ENCODE assay signal across 16 cellular contexts in genomic region chr4:101126044-101126443, GRCh38.
A peak's percentile ranks its signal among the peaks of the same experiment; 100 is the strongest.
DNase-seq lines count a peak whose midpoint lies in the region; ATAC-seq, FAIRE-seq and TF ChIP-seq lines count a peak whose summit lies in the region.
"Had no signal": no experiment of that assay in that cellular context is flagged by ENCODE, and none has a peak within 500 bp of the region (broad histone marks: within the 10 kb centered on the region; RNA-seq: fewer than 3 reads in every experiment).

No MANE protein-coding gene starts in this region.

- POLR2A ChIA-PET in MCF 10A (lab: Yijun Ruan, JAX) = no interaction called here

- no peak overlapping the region for H3K4me3 Mint-ChIP-seq in stimulated activated naive CD8-positive, alpha-beta T cell treated with anti-CD3 and anti-CD28 coated beads, Interleukin-15, amount 100 ng/mL, for 72 hours
- no peak overlapping the region for H3K4me3 Mint-ChIP-seq in MCF 10A (ENCODE audit: unreplicated experiment)
- H3K4me3 Mint-ChIP-seq: stimulated activated memory B cell treated with anti-CD40 and anti-IgM and Interleukin-4, amounts not matched to agents 10 μg/mL and 1 μg/mL and 100 μg/mL, for 72 hours had no signal

- H3K27ac ChIP-seq in OCI-LY1 (ENCODE audit: low read depth, low read length, poor library complexity, severe bottlenecking) (peak overlapping the region; percentile 91), fibroblast of lung (ENCODE audit: insufficient read depth, low read length) (no peak overlapping the region)
- H3K27ac ChIP-seq: coronary artery, esophagus squamous epithelium, PC-9, upper lobe of right lung had no signal

- H3K9me2 ChIP-seq in OCI-LY1 (ENCODE audit: low read depth, low read length) = no peaks in the 10 kb centered on the region

- intact Hi-C loops in posterior vena cava (cut with DNase I) (no loop called here), MCF 10A (cut with micrococcal nuclease) (no loop called here)

- ATAC-seq in stimulated activated naive CD8-positive, alpha-beta T cell treated with anti-CD3 and anti-CD28 coated beads, Interleukin-15, Interleukin-2, amounts not matched to agents 100 U/mL and 50 U/mL, for 24 hours = peak; percentile 57
- no peak for ATAC-seq in stimulated activated naive CD8-positive, alpha-beta T cell treated with anti-CD3 and anti-CD28 coated beads, Interleukin-15, amount 100 ng/mL, for 72 hours
- ATAC-seq: stimulated activated memory B cell treated with anti-CD40 and anti-IgM and Interleukin-4, amounts not matched to agents 10 μg/mL and 1 μg/mL and 100 μg/mL, for 72 hours; upper lobe of right lung had no signal

- H3K27me3 ChIP-seq in OCI-LY1 (ENCODE audit: insufficient read depth, low read length) = no peaks in the 10 kb centered on the region
- H3K27me3 ChIP-seq in fibroblast of lung (ENCODE audit: control insufficient read depth, insufficient read depth, low read length) = no peaks in the 10 kb centered on the region
- H3K27me3 ChIP-seq: esophagus squamous epithelium, upper lobe of right lung had no signal

- H2AFZ ChIP-seq in OCI-LY1 (ENCODE audit: low read length) (no peak overlapping the region), fibroblast of lung (ENCODE audit: low read length) (no peak overlapping the region)
- H2AFZ ChIP-seq: PC-9 had no signal

- H3K79me2 ChIP-seq in OCI-LY1 (ENCODE audit: insufficient read depth, low read length) (peaks cover 11% of the 10 kb centered on the region; the same call in 1 of the 2 replicates), fibroblast of lung (ENCODE audit: control insufficient read depth, insufficient read depth, low read length) (no peaks in the 10 kb centered on the region)

- no peaks in the 10 kb centered on the region for H3F3A ChIP-seq in OCI-LY1 (ENCODE audit: insufficient read depth, low read length)

- H3K36me3 ChIP-seq in OCI-LY1 (ENCODE audit: insufficient read depth, low read length) (no peaks in the 10 kb centered on the region; the same call in 1 of the 2 replicates), fibroblast of lung (ENCODE audit: control insufficient read depth, insufficient read depth, low read length) (no peaks in the 10 kb centered on the region)
- H3K36me3 ChIP-seq: esophagus squamous epithelium, upper lobe of right lung had no signal

- CTCF ChIA-PET in MCF 10A (lab: Yijun Ruan, JAX) = no interaction called here

- no peak for FAIRE-seq in GM12892 (lab: Jason Lieb, UNC)
- FAIRE-seq: HTR-8/SVneo had no signal

- peaks cover 46% of the 10 kb centered on the region for H3K4me1 ChIP-seq in OCI-LY1 (ENCODE audit: insufficient read depth, low read length, severe bottlenecking)
- peaks cover 2% of the 10 kb centered on the region for H3K4me1 ChIP-seq in fibroblast of lung (ENCODE audit: control insufficient read depth, extremely low read depth, insufficient read depth, low read length)
- H3K4me1 ChIP-seq: upper lobe of right lung had no signal

- peaks cover 49% of the 10 kb centered on the region for H3K4me1 Mint-ChIP-seq in stimulated activated naive CD8-positive, alpha-beta T cell treated with anti-CD3 and anti-CD28 coated beads, Interleukin-15, amount 100 ng/mL, for 72 hours
- H3K4me1 Mint-ChIP-seq in MCF 10A (ENCODE audit: insufficient read depth, unreplicated experiment) = peaks cover 14% of the 10 kb centered on the region

- no peak for TF ChIP-seq CTCF in OCI-LY1 (IDR thresholded peaks at IDR 0.05; ENCODE audit: low read length)
- no peak for TF ChIP-seq CTCF in fibroblast of lung (conservative IDR thresholded peaks at IDR 0.05 in 1 of 2, IDR thresholded peaks at IDR 0.05 in 1 of 2; ENCODE audit: low read depth in 1 of 2, low read length in 2 of 2)
- TF ChIP-seq CTCF in MCF 10A (IDR thresholded peaks at IDR 0.05; ENCODE audit: unreplicated experiment) = no peak

- H3K9me3 ChIP-seq in OCI-LY1 (ENCODE audit: low read length) (no peaks in the 10 kb centered on the region), fibroblast of lung (ENCODE audit: control insufficient read depth, insufficient read depth, low read depth, low read length) (no peaks in the 10 kb centered on the region)
- H3K9me3 ChIP-seq: esophagus squamous epithelium, upper lobe of right lung had no signal

- DNase-seq in stimulated activated naive CD8-positive, alpha-beta T cell treated with anti-CD3 and anti-CD28 coated beads, Interleukin-15, Interleukin-2, amounts not matched to agents 100 U/mL and 50 U/mL, for 24 hours = no peak
- no peak for DNase-seq in stimulated activated naive CD8-positive, alpha-beta T cell treated with anti-CD3 and anti-CD28 coated beads, Interleukin-15, amount 100 ng/mL, for 72 hours
- DNase-seq in fibroblast of lung (ENCODE audit: low read depth in 2 of 2) (peak; percentile 16 to 79), islet precursor cell (no peak), GM12892 (ENCODE audit: insufficient read length) (no peak), posterior vena cava (ENCODE audit: low spot score) (no peak), MCF 10A (ENCODE audit: unreplicated experiment) (no peak)
- DNase-seq: esophagus squamous epithelium, NCI-H1930, NCI-H524 treated with DMSO at 0.1 percent for 48 hours, PC-9, upper lobe of right lung had no signal

- no peak overlapping the region for H3K27ac Mint-ChIP-seq in stimulated activated naive CD8-positive, alpha-beta T cell treated with anti-CD3 and anti-CD28 coated beads, Interleukin-15, amount 100 ng/mL, for 72 hours
- no peak overlapping the region for H3K27ac Mint-ChIP-seq in MCF 10A (ENCODE audit: low read depth, unreplicated experiment)

- H3K9me3 Mint-ChIP-seq in stimulated activated naive CD8-positive, alpha-beta T cell treated with anti-CD3 and anti-CD28 coated beads, Interleukin-15, amount 100 ng/mL, for 72 hours = peaks cover 15 to 17% of the 10 kb centered on the region in 2 donors
- H3K9me3 Mint-ChIP-seq in MCF 10A (ENCODE audit: unreplicated experiment) = peaks cover 8% of the 10 kb centered on the region

- peaks cover 14% of the 10 kb centered on the region for H3K36me3 Mint-ChIP-seq in MCF 10A (ENCODE audit: insufficient read depth, unreplicated experiment)

- TF ChIP-seq POLR2A in GM12892 (IDR thresholded peaks at IDR 0.05; ENCODE audit: low read depth, low read length) = no peak

- H3K4me2 ChIP-seq in OCI-LY1 (ENCODE audit: low read length) (no peak overlapping the region), fibroblast of lung (ENCODE audit: extremely low read depth, insufficient read depth, low read length) (no peak overlapping the region)
- H3K4me2 ChIP-seq: PC-9 had no signal

- H3K9ac ChIP-seq in OCI-LY1 (ENCODE audit: low read length) = no peak overlapping the region
- no peak overlapping the region for H3K9ac ChIP-seq in fibroblast of lung (ENCODE audit: insufficient read depth, low read length)

- no TSS peak for BruUV-seq in MCF 10A (replicated peaks; lab: Mats Ljungman, UMichigan)

- no peaks in the 10 kb centered on the region for H3K27me3 Mint-ChIP-seq in stimulated activated naive CD8-positive, alpha-beta T cell treated with anti-CD3 and anti-CD28 coated beads, Interleukin-15, amount 100 ng/mL, for 72 hours
- no peaks in the 10 kb centered on the region for H3K27me3 Mint-ChIP-seq in MCF 10A (ENCODE audit: insufficient read depth, unreplicated experiment)
- H3K27me3 Mint-ChIP-seq: stimulated activated memory B cell treated with anti-CD40 and anti-IgM and Interleukin-4, amounts not matched to agents 10 μg/mL and 1 μg/mL and 100 μg/mL, for 72 hours had no signal

- no peaks in the 10 kb centered on the region for H4K20me1 ChIP-seq in OCI-LY1 (ENCODE audit: insufficient read depth, low read length)
- no peaks in the 10 kb centered on the region for H4K20me1 ChIP-seq in fibroblast of lung (ENCODE audit: control insufficient read depth, extremely low read depth, insufficient read depth, low read length)

- no peak overlapping the region for H3K4me3 ChIP-seq in OCI-LY1 (ENCODE audit: low read depth, low read length, poor library complexity, severe bottlenecking)
- no peak overlapping the region for H3K4me3 ChIP-seq in fibroblast of lung (replicated peaks in 1 of 4; ENCODE audit: control extremely low read depth in 1 of 4, insufficient read depth in 1 of 4, low read depth in 3 of 4, low read length in 4 of 4)
- H3K4me3 ChIP-seq: coronary artery, esophagus squamous epithelium, PC-9, upper lobe of right lung had no signal

Comparison
In these comparisons a context has a peak if more than half of its experiments do, and no peak if none do; other contexts are left out.
1. DNase-seq: peak in fibroblast of lung (2 of 2); none in stimulated activated naive CD8-positive, alpha-beta T cell treated with anti-CD3 and anti-CD28 coated beads, Interleukin-15, Interleukin-2, amounts not matched to agents 100 U/mL and 50 U/mL, for 24 hours (single experiment), stimulated activated naive CD8-positive, alpha-beta T cell treated with anti-CD3 and anti-CD28 coated beads, Interleukin-15, amount 100 ng/mL, for 72 hours (0 of 2), islet precursor cell (single experiment), GM12892 (single experiment), posterior vena cava (single experiment) and MCF 10A (single experiment).